In the genomic region with DNA sequence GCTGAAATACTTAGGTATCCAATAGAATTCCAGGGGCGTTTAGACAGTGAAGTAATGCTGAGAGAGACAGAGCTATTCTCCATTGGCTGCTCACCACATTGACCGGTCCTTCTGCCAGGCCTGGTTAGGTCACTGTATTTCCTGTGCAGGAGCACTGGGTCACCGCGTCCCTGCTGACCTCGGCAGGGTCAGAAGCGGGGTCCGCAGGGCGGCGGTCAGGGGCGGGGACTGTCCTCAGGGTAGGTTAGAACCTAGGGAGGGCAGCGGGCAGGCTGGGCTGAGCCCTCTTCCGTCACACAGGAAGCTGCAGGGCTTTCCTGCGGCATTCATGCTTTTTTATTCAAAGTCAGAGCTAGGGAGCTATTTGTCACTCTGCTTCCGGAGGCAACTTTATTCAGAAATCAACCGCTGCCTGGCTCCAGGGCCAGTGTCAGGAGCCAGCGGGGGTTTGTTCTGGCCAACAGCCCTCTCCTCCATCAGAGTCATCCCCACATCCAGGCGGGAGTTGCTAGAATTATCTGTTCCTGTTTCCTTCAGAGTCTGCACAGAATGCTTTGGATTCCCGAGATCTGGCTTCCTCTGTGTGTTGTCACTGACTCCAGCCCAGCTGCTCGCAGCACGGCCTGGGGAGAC, we compare ENCODE assay signal across 10 cellular contexts.
DNase-seq lines count a peak whose midpoint lies in the region; ATAC-seq and TF ChIP-seq lines count a peak whose summit lies in the region.
"Had no signal": no experiment of that assay in that cellular context is flagged by ENCODE, and none has a peak within 500 bp of the region (broad histone marks: within the 10 kb centered on the region; RNA-seq: fewer than 3 reads in every experiment).

No MANE protein-coding gene starts in this region.

- peak overlapping the region; percentile 64 for H3K4me3 ChIP-seq in iPS-20b (ENCODE audit: low read length)
- peak overlapping the region; percentile 40 for H3K4me3 ChIP-seq in smooth muscle cell
- H3K4me3 ChIP-seq: GM12878 had no signal

- no peaks in the 10 kb centered on the region for H3K79me2 ChIP-seq in smooth muscle cell (ENCODE audit: low read depth)

- peak overlapping the region; percentile 45; the same call in 1 of the 2 replicates for H3K9ac ChIP-seq in iPS-20b (ENCODE audit: low read depth, low read length)
- H3K9ac ChIP-seq in smooth muscle cell (ENCODE audit: low read depth): peak overlapping the region; percentile 9

- peaks cover 4% of the 10 kb centered on the region for H3F3A ChIP-seq in smooth muscle cell (ENCODE audit: low read depth)

- peaks cover 10% of the 10 kb centered on the region; the same call in 1 of the 2 replicates for H3K4me1 ChIP-seq in iPS-20b (ENCODE audit: insufficient read depth, low read length)
- peaks cover 18% of the 10 kb centered on the region for H3K4me1 ChIP-seq in smooth muscle cell (ENCODE audit: low read depth)

- no peaks in the 10 kb centered on the region for H3K9me3 ChIP-seq in iPS-20b (ENCODE audit: insufficient read depth, low read depth, low read length)
- no peaks in the 10 kb centered on the region for H3K9me3 ChIP-seq in smooth muscle cell (replicated peaks; ENCODE audit: low read depth)

- DNase-seq in HuH-7.5 (ENCODE audit: low spot score) (peak; percentile 25), amniotic epithelial cell (ENCODE audit: low read depth) (peak; percentile 25), smooth muscle cell (lab: John Stamatoyannopoulos, UW; ENCODE audit: unreplicated experiment) (no peak), NCI-H1048 (lab: John Stamatoyannopoulos, UW) (no peak)
- no peak for DNase-seq in stimulated activated naive CD4-positive, alpha-beta T cell treated with Interleukin-2 at 50 U/mL for 16 hours (lab: John Stamatoyannopoulos, UW)
- DNase-seq: NCI-H1694 treated with DMSO at 0.1 percent for 48 hours, T1000 had no signal

- H3K27ac ChIP-seq in iPS-20b (ENCODE audit: low read length) (peak overlapping the region; percentile 4), smooth muscle cell (ENCODE audit: low read depth) (peak overlapping the region; percentile 72)

- H3K36me3 ChIP-seq in iPS-20b (ENCODE audit: insufficient read depth, low read depth, low read length) (no peaks in the 10 kb centered on the region), smooth muscle cell (ENCODE audit: low read depth) (no peaks in the 10 kb centered on the region)

- H3K4me2 ChIP-seq in smooth muscle cell: peak overlapping the region; percentile 82

- peak overlapping the region; percentile 92 for H2AFZ ChIP-seq in smooth muscle cell (ENCODE audit: low read depth)

- H4K20me1 ChIP-seq in smooth muscle cell (ENCODE audit: low read depth): no peaks in the 10 kb centered on the region

- H3K27me3 ChIP-seq in iPS-20b (ENCODE audit: insufficient read depth, low read length) (no peaks in the 10 kb centered on the region), smooth muscle cell (ENCODE audit: low read depth) (no peaks in the 10 kb centered on the region)

- ATAC-seq in HG03565 (IDR thresholded peaks at IDR 0.05; ENCODE audit: unreplicated experiment): no peak
- ATAC-seq: GM12878 had no signal

- WGBS in smooth muscle cell (ENCODE audit: low lambda C conversion rate): under 1% methylated on average over 20 of the region's 20 CpGs

- no peak for TF ChIP-seq CTCF in smooth muscle cell (IDR thresholded peaks at IDR 0.05; ENCODE audit: borderline replicate concordance, insufficient read depth, poor library complexity, severe bottlenecking)

Comparison
In these comparisons a context has a peak if more than half of its experiments do, and no peak if none do; other contexts are left out.
1. DNase-seq: peak in HuH-7.5 (single experiment) and amniotic epithelial cell (single experiment); none in smooth muscle cell (single experiment), NCI-H1048 (single experiment) and stimulated activated naive CD4-positive, alpha-beta T cell treated with Interleukin-2 at 50 U/mL for 16 hours (single experiment).